1 cellular context compared by ENCODE assay signal in the genomic region with DNA sequence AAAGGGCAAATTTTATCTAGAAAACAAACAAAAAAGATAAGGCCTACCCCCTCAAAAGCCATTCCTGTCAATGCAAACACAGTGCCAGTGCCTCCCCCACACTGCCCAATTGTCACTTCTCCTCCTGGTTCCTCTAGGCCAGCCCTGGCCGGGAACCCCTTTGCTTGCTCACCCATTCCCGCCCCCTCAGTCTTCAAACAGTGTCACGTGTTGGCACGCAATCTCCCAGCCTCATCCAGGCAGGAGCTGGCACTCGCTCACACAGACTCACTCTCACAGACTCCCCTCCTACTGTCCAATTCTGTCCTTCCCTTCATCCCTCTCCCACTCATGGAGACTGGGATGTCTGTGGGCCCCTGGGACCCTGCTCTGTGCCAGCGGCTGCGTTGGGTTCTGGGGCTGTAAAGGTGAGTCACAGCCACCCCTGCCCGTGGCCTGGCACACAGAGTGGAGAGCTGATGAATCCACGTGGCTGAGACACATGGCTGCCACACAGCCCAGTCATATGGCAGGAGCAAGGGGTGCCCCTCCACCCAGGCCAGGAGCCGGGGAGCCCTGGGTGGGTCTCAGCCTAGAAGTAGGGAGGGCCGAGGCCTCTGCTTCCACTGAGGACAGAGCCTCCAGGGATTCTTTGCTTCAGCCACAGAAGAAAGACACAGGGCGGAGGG.
TF ChIP-seq lines count a peak whose summit lies in the region.

No MANE protein-coding gene starts in this region.

TF ChIP-seq in HepG2, 621 proteins besides CTCF, POLR2A, EP300 and RAD21 (continued from another document):
- TF ChIP-seq, protein P1, sequence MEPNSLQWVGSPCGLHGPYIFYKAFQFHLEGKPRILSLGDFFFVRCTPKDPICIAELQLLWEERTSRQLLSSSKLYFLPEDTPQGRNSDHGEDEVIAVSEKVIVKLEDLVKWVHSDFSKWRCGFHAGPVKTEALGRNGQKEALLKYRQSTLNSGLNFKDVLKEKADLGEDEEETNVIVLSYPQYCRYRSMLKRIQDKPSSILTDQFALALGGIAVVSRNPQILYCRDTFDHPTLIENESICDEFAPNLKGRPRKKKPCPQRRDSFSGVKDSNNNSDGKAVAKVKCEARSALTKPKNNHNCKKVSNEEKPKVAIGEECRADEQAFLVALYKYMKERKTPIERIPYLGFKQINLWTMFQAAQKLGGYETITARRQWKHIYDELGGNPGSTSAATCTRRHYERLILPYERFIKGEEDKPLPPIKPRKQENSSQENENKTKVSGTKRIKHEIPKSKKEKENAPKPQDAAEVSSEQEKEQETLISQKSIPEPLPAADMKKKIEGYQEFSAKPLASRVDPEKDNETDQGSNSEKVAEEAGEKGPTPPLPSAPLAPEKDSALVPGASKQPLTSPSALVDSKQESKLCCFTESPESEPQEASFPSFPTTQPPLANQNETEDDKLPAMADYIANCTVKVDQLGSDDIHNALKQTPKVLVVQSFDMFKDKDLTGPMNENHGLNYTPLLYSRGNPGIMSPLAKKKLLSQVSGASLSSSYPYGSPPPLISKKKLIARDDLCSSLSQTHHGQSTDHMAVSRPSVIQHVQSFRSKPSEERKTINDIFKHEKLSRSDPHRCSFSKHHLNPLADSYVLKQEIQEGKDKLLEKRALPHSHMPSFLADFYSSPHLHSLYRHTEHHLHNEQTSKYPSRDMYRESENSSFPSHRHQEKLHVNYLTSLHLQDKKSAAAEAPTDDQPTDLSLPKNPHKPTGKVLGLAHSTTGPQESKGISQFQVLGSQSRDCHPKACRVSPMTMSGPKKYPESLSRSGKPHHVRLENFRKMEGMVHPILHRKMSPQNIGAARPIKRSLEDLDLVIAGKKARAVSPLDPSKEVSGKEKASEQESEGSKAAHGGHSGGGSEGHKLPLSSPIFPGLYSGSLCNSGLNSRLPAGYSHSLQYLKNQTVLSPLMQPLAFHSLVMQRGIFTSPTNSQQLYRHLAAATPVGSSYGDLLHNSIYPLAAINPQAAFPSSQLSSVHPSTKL (CRISPR knock-in tag; IDR thresholded peaks at IDR 0.05), result peak; percentile 68
- TF ChIP-seq YEATS2 (CRISPR knock-in tag; IDR thresholded peaks at IDR 0.05; ENCODE audit: borderline replicate concordance), result 0 out of 2 replicates have a peak, but pooled peaks have one; percentile 13
- TF ChIP-seq, protein P2, sequence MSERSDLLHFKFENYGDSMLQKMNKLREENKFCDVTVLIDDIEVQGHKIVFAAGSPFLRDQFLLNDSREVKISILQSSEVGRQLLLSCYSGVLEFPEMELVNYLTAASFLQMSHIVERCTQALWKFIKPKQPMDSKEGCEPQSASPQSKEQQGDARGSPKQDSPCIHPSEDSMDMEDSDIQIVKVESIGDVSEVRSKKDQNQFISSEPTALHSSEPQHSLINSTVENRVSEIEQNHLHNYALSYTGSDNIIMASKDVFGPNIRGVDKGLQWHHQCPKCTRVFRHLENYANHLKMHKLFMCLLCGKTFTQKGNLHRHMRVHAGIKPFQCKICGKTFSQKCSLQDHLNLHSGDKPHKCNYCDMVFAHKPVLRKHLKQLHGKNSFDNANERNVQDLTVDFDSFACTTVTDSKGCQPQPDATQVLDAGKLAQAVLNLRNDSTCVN (CRISPR knock-in tag; IDR thresholded peaks at IDR 0.05; ENCODE audit: borderline replicate concordance), result peak; percentile 33; the same call in 1 of the 2 replicates
- no peak for TF ChIP-seq IKZF1 (IDR thresholded peaks at IDR 0.05)
- TF ChIP-seq AHR (CRISPR knock-in tag; IDR thresholded peaks at IDR 0.05), result 0 out of 2 replicates have a peak, but pooled peaks have one; percentile 4
- TF ChIP-seq, protein P3, sequence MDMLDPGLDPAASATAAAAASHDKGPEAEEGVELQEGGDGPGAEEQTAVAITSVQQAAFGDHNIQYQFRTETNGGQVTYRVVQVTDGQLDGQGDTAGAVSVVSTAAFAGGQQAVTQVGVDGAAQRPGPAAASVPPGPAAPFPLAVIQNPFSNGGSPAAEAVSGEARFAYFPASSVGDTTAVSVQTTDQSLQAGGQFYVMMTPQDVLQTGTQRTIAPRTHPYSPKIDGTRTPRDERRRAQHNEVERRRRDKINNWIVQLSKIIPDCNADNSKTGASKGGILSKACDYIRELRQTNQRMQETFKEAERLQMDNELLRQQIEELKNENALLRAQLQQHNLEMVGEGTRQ (IDR thresholded peaks at IDR 0.05; ENCODE audit: low read depth, low read length), result peak; percentile 94
- TF ChIP-seq, protein P3 (CRISPR knock-in tag; IDR thresholded peaks at IDR 0.05; ENCODE audit: borderline replicate concordance), result peak; percentile 89; the same call in 1 of the 2 replicates
- peak; percentile 50; the same call in 1 of the 2 replicates for TF ChIP-seq HNF4G (IDR thresholded peaks at IDR 0.05; ENCODE audit: borderline replicate concordance, low read depth, low read length)
- TF ChIP-seq HNF4G (CRISPR knock-in tag; IDR thresholded peaks at IDR 0.05; ENCODE audit: borderline replicate concordance, low read depth), result no peak; the same call in 1 of the 2 replicates
- peak; percentile 19; the same call in 1 of the 2 replicates for TF ChIP-seq ARID2 (CRISPR knock-in tag; IDR thresholded peaks at IDR 0.05; ENCODE audit: borderline replicate concordance)
- TF ChIP-seq ZNF33B (CRISPR knock-in tag; IDR thresholded peaks at IDR 0.05), result peak; percentile 90
- TF ChIP-seq MXD4 (CRISPR knock-in tag; IDR thresholded peaks at IDR 0.05), result peak; percentile 32; the same call in 1 of the 2 replicates
- TF ChIP-seq, protein P4, sequence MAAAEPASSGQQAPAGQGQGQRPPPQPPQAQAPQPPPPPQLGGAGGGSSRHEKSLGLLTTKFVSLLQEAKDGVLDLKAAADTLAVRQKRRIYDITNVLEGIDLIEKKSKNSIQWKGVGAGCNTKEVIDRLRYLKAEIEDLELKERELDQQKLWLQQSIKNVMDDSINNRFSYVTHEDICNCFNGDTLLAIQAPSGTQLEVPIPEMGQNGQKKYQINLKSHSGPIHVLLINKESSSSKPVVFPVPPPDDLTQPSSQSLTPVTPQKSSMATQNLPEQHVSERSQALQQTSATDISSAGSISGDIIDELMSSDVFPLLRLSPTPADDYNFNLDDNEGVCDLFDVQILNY (CRISPR knock-in tag; conservative IDR thresholded peaks at IDR 0.05), result peak; percentile 85
- no peak for TF ChIP-seq TSC22D2 (CRISPR knock-in tag; IDR thresholded peaks at IDR 0.05; ENCODE audit: borderline replicate concordance)
- peak; percentile 78; the same call in 1 of the 2 replicates for TF ChIP-seq ZNF615 (CRISPR knock-in tag; IDR thresholded peaks at IDR 0.05; ENCODE audit: borderline replicate concordance)
- TF ChIP-seq CEBPG (CRISPR knock-in tag; IDR thresholded peaks at IDR 0.05), result peak; percentile 63
- peak; percentile 79; the same call in 1 of the 2 replicates for TF ChIP-seq ZNF816 (CRISPR knock-in tag; IDR thresholded peaks at IDR 0.05; ENCODE audit: borderline replicate concordance)
- TF ChIP-seq BHLHE40 (IDR thresholded peaks at IDR 0.05; ENCODE audit: low read length), result peak; percentile 94
- TF ChIP-seq, protein P5, sequence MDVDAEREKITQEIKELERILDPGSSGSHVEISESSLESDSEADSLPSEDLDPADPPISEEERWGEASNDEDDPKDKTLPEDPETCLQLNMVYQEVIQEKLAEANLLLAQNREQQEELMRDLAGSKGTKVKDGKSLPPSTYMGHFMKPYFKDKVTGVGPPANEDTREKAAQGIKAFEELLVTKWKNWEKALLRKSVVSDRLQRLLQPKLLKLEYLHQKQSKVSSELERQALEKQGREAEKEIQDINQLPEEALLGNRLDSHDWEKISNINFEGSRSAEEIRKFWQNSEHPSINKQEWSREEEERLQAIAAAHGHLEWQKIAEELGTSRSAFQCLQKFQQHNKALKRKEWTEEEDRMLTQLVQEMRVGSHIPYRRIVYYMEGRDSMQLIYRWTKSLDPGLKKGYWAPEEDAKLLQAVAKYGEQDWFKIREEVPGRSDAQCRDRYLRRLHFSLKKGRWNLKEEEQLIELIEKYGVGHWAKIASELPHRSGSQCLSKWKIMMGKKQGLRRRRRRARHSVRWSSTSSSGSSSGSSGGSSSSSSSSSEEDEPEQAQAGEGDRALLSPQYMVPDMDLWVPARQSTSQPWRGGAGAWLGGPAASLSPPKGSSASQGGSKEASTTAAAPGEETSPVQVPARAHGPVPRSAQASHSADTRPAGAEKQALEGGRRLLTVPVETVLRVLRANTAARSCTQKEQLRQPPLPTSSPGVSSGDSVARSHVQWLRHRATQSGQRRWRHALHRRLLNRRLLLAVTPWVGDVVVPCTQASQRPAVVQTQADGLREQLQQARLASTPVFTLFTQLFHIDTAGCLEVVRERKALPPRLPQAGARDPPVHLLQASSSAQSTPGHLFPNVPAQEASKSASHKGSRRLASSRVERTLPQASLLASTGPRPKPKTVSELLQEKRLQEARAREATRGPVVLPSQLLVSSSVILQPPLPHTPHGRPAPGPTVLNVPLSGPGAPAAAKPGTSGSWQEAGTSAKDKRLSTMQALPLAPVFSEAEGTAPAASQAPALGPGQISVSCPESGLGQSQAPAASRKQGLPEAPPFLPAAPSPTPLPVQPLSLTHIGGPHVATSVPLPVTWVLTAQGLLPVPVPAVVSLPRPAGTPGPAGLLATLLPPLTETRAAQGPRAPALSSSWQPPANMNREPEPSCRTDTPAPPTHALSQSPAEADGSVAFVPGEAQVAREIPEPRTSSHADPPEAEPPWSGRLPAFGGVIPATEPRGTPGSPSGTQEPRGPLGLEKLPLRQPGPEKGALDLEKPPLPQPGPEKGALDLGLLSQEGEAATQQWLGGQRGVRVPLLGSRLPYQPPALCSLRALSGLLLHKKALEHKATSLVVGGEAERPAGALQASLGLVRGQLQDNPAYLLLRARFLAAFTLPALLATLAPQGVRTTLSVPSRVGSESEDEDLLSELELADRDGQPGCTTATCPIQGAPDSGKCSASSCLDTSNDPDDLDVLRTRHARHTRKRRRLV (CRISPR knock-in tag; IDR thresholded peaks at IDR 0.05), result peak; percentile 31; the same call in 1 of the 2 replicates
- peak; percentile 79; the same call in 1 of the 2 replicates for TF ChIP-seq ZNF709 (CRISPR knock-in tag; IDR thresholded peaks at IDR 0.05)
